ENCODE assay signal across 8 cellular contexts in genomic region chr3:183823963-183824362, GRCh38. TPM values are rescaled to one million over a fixed set of nuclear protein-coding genes. Genes with fewer than 3 reads are reported as not detected.
DNase-seq lines count a peak whose midpoint lies in the region; ATAC-seq and TF ChIP-seq lines count a peak whose summit lies in the region.
"Had no signal": no experiment of that assay in that cellular context is flagged by ENCODE, and none has a peak within 500 bp of the region (broad histone marks: within the 10 kb centered on the region; RNA-seq: fewer than 3 reads in every experiment).

No MANE protein-coding gene starts in this region.

- H3K9me3 ChIP-seq in neuron (ENCODE audit: low read length) = no peaks in the 10 kb centered on the region
- H3K9me3 ChIP-seq in left lung = no peaks in the 10 kb centered on the region

- ATAC-seq in GM23338 = no peak
- no peak for ATAC-seq in activated naive CD8-positive, alpha-beta T cell treated with anti-CD3 and anti-CD28 coated beads, Interleukin-2, amount 50 U/mL, for 24 hours
- no peak for ATAC-seq in HG03520 (IDR thresholded peaks at IDR 0.05; ENCODE audit: unreplicated experiment)
- ATAC-seq in left lung = no peak

- H3K4me3 Mint-ChIP-seq in GM23338 = peak overlapping the region; percentile 70
- peak overlapping the region; percentile 83 for H3K4me3 Mint-ChIP-seq in activated naive CD8-positive, alpha-beta T cell treated with anti-CD3 and anti-CD28 coated beads, Interleukin-2, amount 50 U/mL, for 24 hours

- peaks cover 10% of the 10 kb centered on the region for H4K20me1 ChIP-seq in GM23338 (replicated peaks; ENCODE audit: insufficient read depth)

- H3K27ac ChIP-seq in GM23338 (ENCODE audit: low read depth) (no peak overlapping the region), left lung (no peak overlapping the region)

- H3K4me1 ChIP-seq in GM23338 (ENCODE audit: insufficient read depth) (peaks cover 6% of the 10 kb centered on the region), neuron (ENCODE audit: insufficient read depth, low read length) (peaks cover 22% of the 10 kb centered on the region), left lung (peaks cover 7 to 21% of the 10 kb centered on the region in 2 donors)

- peaks cover 15% of the 10 kb centered on the region for H3F3A ChIP-seq in GM23338 (replicated peaks; ENCODE audit: low read depth)

- peak; percentile 39 for DNase-seq in GM23338 (ENCODE audit: low spot score)
- peak; percentile 61 for DNase-seq in NCI-H2107 (lab: John Stamatoyannopoulos, UW)
- DNase-seq in activated naive CD8-positive, alpha-beta T cell treated with anti-CD3 and anti-CD28 coated beads, Interleukin-2, amount 50 U/mL, for 24 hours = no peak
- no peak for DNase-seq in pons (ENCODE audit: low spot score)
- DNase-seq in left lung = no peak
- DNase-seq: central memory CD4-positive, alpha-beta T cell had no signal

- TF ChIP-seq CTCF in GM23338 (conservative IDR thresholded peaks at IDR 0.05; ENCODE audit: low read depth in 2 of 2) = peak; percentile 36 to 64
- TF ChIP-seq CTCF in left lung (IDR thresholded peaks at IDR 0.05) = no peak

- no peaks in the 10 kb centered on the region for H3K9me2 ChIP-seq in GM23338 (ENCODE audit: insufficient read depth)

- peak overlapping the region; percentile 74 for H3K4me3 ChIP-seq in GM23338
- H3K4me3 ChIP-seq in neuron (ENCODE audit: low read length) = peak overlapping the region; percentile 60
- no peak overlapping the region for H3K4me3 ChIP-seq in left lung

- H3K36me3 ChIP-seq in GM23338 (ENCODE audit: insufficient read depth) = no peaks in the 10 kb centered on the region
- H3K36me3 ChIP-seq in neuron (ENCODE audit: insufficient read depth, low read length) = peaks cover 9% of the 10 kb centered on the region
- H3K36me3 ChIP-seq in left lung = peaks cover 0 to 16% of the 10 kb centered on the region in 2 donors

- intact Hi-C loops in left lung (cut with DNase I) = no loop called here

- H3K27ac Mint-ChIP-seq in GM23338 = no peak overlapping the region
- H3K27ac Mint-ChIP-seq in activated naive CD8-positive, alpha-beta T cell treated with anti-CD3 and anti-CD28 coated beads, Interleukin-2, amount 50 U/mL, for 24 hours = peak overlapping the region; percentile 52

- H3K27me3 Mint-ChIP-seq in GM23338 (ENCODE audit: insufficient read depth, low read depth, poor library complexity) = peaks cover 22% of the 10 kb centered on the region
- H3K27me3 Mint-ChIP-seq in activated naive CD8-positive, alpha-beta T cell treated with anti-CD3 and anti-CD28 coated beads, Interleukin-2, amount 50 U/mL, for 24 hours = no peaks in the 10 kb centered on the region

- peak overlapping the region; percentile 95 for H3K4me2 ChIP-seq in GM23338

- H3K4me1 Mint-ChIP-seq in GM23338 = peaks cover 35% of the 10 kb centered on the region
- peaks cover 17% of the 10 kb centered on the region for H3K4me1 Mint-ChIP-seq in activated naive CD8-positive, alpha-beta T cell treated with anti-CD3 and anti-CD28 coated beads, Interleukin-2, amount 50 U/mL, for 24 hours

- H3K27me3 ChIP-seq in GM23338 (ENCODE audit: insufficient read depth) (peaks cover 13% of the 10 kb centered on the region), neuron (ENCODE audit: insufficient read depth, low read length) (no peaks in the 10 kb centered on the region), left lung (peaks cover 0 to 12% of the 10 kb centered on the region in 2 donors)

- H3K36me3 Mint-ChIP-seq in GM23338 (ENCODE audit: low read depth) = peaks cover 7% of the 10 kb centered on the region; the same call in 2 of the 3 replicates
- peaks cover 2% of the 10 kb centered on the region for H3K36me3 Mint-ChIP-seq in activated naive CD8-positive, alpha-beta T cell treated with anti-CD3 and anti-CD28 coated beads, Interleukin-2, amount 50 U/mL, for 24 hours (ENCODE audit: low read depth)

- H2AFZ ChIP-seq in GM23338 (no peak overlapping the region; the same call in 1 of the 2 replicates), neuron (ENCODE audit: low read depth, low read length) (peak overlapping the region; percentile 78)

- no peaks in the 10 kb centered on the region for H3K79me2 ChIP-seq in GM23338 (replicated peaks; ENCODE audit: insufficient read depth)

- no peaks in the 10 kb centered on the region for H3K9me3 Mint-ChIP-seq in GM23338
- no peaks in the 10 kb centered on the region for H3K9me3 Mint-ChIP-seq in activated naive CD8-positive, alpha-beta T cell treated with anti-CD3 and anti-CD28 coated beads, Interleukin-2, amount 50 U/mL, for 24 hours

TF ChIP-seq in GM23338, 12 proteins besides CTCF, POLR2A, EP300 and RAD21:
- TF ChIP-seq CREB1 (CRISPR knock-in tag; IDR thresholded peaks at IDR 0.05; ENCODE audit: low read depth) (no peak), STAT1 (IDR thresholded peaks at IDR 0.05; ENCODE audit: unreplicated experiment) (no peak), NANOG (IDR thresholded peaks at IDR 0.05; ENCODE audit: borderline replicate concordance) (no peak), ZNF331 (CRISPR knock-in tag; IDR thresholded peaks at IDR 0.05; ENCODE audit: low read depth) (no peak)

RNA-seq across cellular contexts. Expression of gene MAP6D1, which starts 1.4 kb away (rescaled TPM):
- 8.2 and 10.6 TPM in 2 replicates for total RNA-seq in GM23338 (2014; rRNA removed; shearing (Covaris generic))
- polyA plus RNA-seq in GM23338 (2016; fragmentation: Nextera tagmentation; extraction: Ambion mirVana) = 1.1 and 2.6 TPM in 2 replicates
- 1 to 10 TPM in 1 of 2 donors, under 1 TPM in 1; 0.38 to 1.2 TPM for total RNA-seq in left lung

Comparison
In these comparisons a context has a peak if more than half of its experiments do, and no peak if none do; other contexts are left out.
1. DNase-seq: peak in GM23338 (single experiment) and NCI-H2107 (single experiment); none in activated naive CD8-positive, alpha-beta T cell treated with anti-CD3 and anti-CD28 coated beads, Interleukin-2, amount 50 U/mL, for 24 hours (single experiment), pons (single experiment) and left lung (0 of 2).
2. H3K4me3 ChIP-seq: peak in GM23338 (single experiment) and neuron (single experiment); none in left lung (0 of 2).
3. CTCF ChIP-seq: peak in GM23338 (2 of 2); none in left lung (0 of 2).